In genomic region chr14:51093371-51094281, GRCh38 we compare ENCODE assay signal across 9 cellular contexts. TPM values are rescaled to one million over a fixed set of nuclear protein-coding genes. Genes with fewer than 3 reads are reported as not detected.
A peak's percentile ranks its signal among the peaks of the same experiment; 100 is the strongest.
DNase-seq lines count a peak whose midpoint lies in the region; ATAC-seq and TF ChIP-seq lines count a peak whose summit lies in the region.
"Had no signal": no experiment of that assay in that cellular context is flagged by ENCODE, and none has a peak within 500 bp of the region (broad histone marks: within the 10 kb centered on the region; RNA-seq: fewer than 3 reads in every experiment).

No MANE protein-coding gene starts in this region.

- DNase-seq in Right ventricle myocardium inferior (ENCODE audit: missing footprints) (peak; percentile 73), left cardiac atrium (no peak), NCI-H82 treated with DMSO at 0.1 percent for 48 hours (lab: John Stamatoyannopoulos, UW; ENCODE audit: unreplicated experiment) (peak; percentile 12), left ventricle myocardium inferior (peak; percentile 23), putamen (ENCODE audit: low spot score) (peak; percentile 67)
- DNase-seq in activated effector memory CD4-positive, alpha-beta T cell treated with anti-CD3 and anti-CD28 coated beads, Interleukin-2, amount 50 U/mL, for 16 hours = peak; percentile 71

- no peak for ATAC-seq in Right ventricle myocardium inferior
- ATAC-seq in left cardiac atrium = no peak
- ATAC-seq in GM18498 (IDR thresholded peaks at IDR 0.05; ENCODE audit: unreplicated experiment) = no peak
- no peak for ATAC-seq in HG03565 (IDR thresholded peaks at IDR 0.05; ENCODE audit: unreplicated experiment)

- no peaks in the 10 kb centered on the region for H3K9me3 ChIP-seq in left ventricle myocardium inferior (replicated peaks)

- peak overlapping the region; percentile 77 for H3K4me3 ChIP-seq in left ventricle myocardium inferior

- H3K27me3 ChIP-seq in left ventricle myocardium inferior (ENCODE audit: low read depth) = peaks cover 77% of the 10 kb centered on the region

- no peak overlapping the region for H3K27ac ChIP-seq in left ventricle myocardium inferior (replicated peaks)
- H3K27ac ChIP-seq: C4-2B had no signal

- peaks cover 28% of the 10 kb centered on the region for H3K4me1 ChIP-seq in left ventricle myocardium inferior

- intact Hi-C loops in Right ventricle myocardium inferior (cut with DNase I) = loop anchor here (10.0 kb wide), 1 partner anchor 139 kb away; no protein-coding TSS in a partner anchor
- intact Hi-C loops in left cardiac atrium (cut with DNase I) = loop anchor here in 1 of 2 donors (10.0 kb wide), 1 partner anchor 139 kb away; no protein-coding TSS in a partner anchor
- intact Hi-C loops in left ventricle myocardium inferior (cut with micrococcal nuclease) = no loop called here

- H3K36me3 ChIP-seq in left ventricle myocardium inferior = no peaks in the 10 kb centered on the region

- TF ChIP-seq CTCF in left ventricle myocardium inferior (IDR thresholded peaks at IDR 0.05; ENCODE audit: borderline replicate concordance) = no peak

RNA-seq across cellular contexts. Expression of gene TRIM9, which starts 1.3 kb away (rescaled TPM):
- total RNA-seq in Right ventricle myocardium inferior = 0.62 TPM
- total RNA-seq in left cardiac atrium = under 1 TPM; 0.24 to 0.89 TPM
- total RNA-seq in left ventricle myocardium inferior = 0.27 TPM
